ENCODE assay signal across 31 cellular contexts in genomic region chr12:111074559-111074958, GRCh38. TPM values are rescaled to one million over a fixed set of nuclear protein-coding genes. Genes with fewer than 3 reads are reported as not detected.
DNase-seq lines count a peak whose midpoint lies in the region; ATAC-seq and TF ChIP-seq lines count a peak whose summit lies in the region.
"Had no signal": no experiment of that assay in that cellular context is flagged by ENCODE, and none has a peak within 500 bp of the region (broad histone marks: within the 10 kb centered on the region; RNA-seq: fewer than 3 reads in every experiment).

No MANE protein-coding gene starts in this region.

- no peaks in the 10 kb centered on the region for H3K9me3 Mint-ChIP-seq in GM23338
- no peaks in the 10 kb centered on the region for H3K9me3 Mint-ChIP-seq in activated CD8-positive, alpha-beta T cell treated with anti-CD3 and anti-CD28 coated beads, Interleukin-2, amount 10 ng/mL, durations not matched to agents 7 days and 5 days (ENCODE audit: insufficient read depth)
- H3K9me3 Mint-ChIP-seq: activated B cell treated with CpG ODN at 0.5 μM for 24 hours had no signal

- H3K79me2 ChIP-seq in GM23338 (replicated peaks; ENCODE audit: insufficient read depth) = peaks cover 13% of the 10 kb centered on the region

- H4K20me1 ChIP-seq in BLaER1 (no peaks in the 10 kb centered on the region), GM23338 (replicated peaks; ENCODE audit: insufficient read depth) (peaks cover 6% of the 10 kb centered on the region; the same call in 1 of the 2 replicates)

- no peaks in the 10 kb centered on the region for H3K9me2 ChIP-seq in GM23338 (ENCODE audit: insufficient read depth)

- H3K27me3 Mint-ChIP-seq in GM23338 (ENCODE audit: insufficient read depth, low read depth, poor library complexity) = peaks cover 10% of the 10 kb centered on the region
- peaks cover 11% of the 10 kb centered on the region for H3K27me3 Mint-ChIP-seq in activated CD8-positive, alpha-beta T cell treated with anti-CD3 and anti-CD28 coated beads, Interleukin-2, amount 10 ng/mL, durations not matched to agents 7 days and 5 days (ENCODE audit: low read depth)

- CTCF ChIA-PET in activated CD8-positive, alpha-beta T cell treated with anti-CD3 and anti-CD28 coated beads, Interleukin-2, amount 10 ng/mL, durations not matched to agents 7 days and 5 days (lab: Charles Lee) = no interaction called here

- 0 out of 2 replicates have a peak overlapping the region, but pooled peaks have one; percentile 40 for H3K9ac ChIP-seq in BLaER1

- H2AFZ ChIP-seq in GM23338 = no peak overlapping the region

- peaks cover 10% of the 10 kb centered on the region for H3K4me1 ChIP-seq in BLaER1
- peaks cover 10% of the 10 kb centered on the region for H3K4me1 ChIP-seq in GM23338 (ENCODE audit: insufficient read depth)
- H3K4me1 ChIP-seq: gastrocnemius medialis had no signal

- no peak overlapping the region for H3K4me3 ChIP-seq in BLaER1
- H3K4me3 ChIP-seq in GM23338 = no peak overlapping the region
- H3K4me3 ChIP-seq: dorsolateral prefrontal cortex, gastrocnemius medialis had no signal

- no peak overlapping the region for H3K4me3 Mint-ChIP-seq in GM23338
- no peak overlapping the region for H3K4me3 Mint-ChIP-seq in activated CD8-positive, alpha-beta T cell treated with anti-CD3 and anti-CD28 coated beads, Interleukin-2, amount 10 ng/mL, durations not matched to agents 7 days and 5 days
- H3K4me3 Mint-ChIP-seq: activated B cell treated with CpG ODN at 0.5 μM for 24 hours, immature natural killer cell, naive B cell had no signal

- POLR2A ChIA-PET in activated CD8-positive, alpha-beta T cell treated with anti-CD3 and anti-CD28 coated beads, Interleukin-2, amount 10 ng/mL, durations not matched to agents 7 days and 5 days (lab: Charles Lee) = no interaction called here

- peak overlapping the region; percentile 47; the same call in 1 of the 2 replicates for H3K27ac ChIP-seq in BLaER1
- no peak overlapping the region for H3K27ac ChIP-seq in GM23338 (ENCODE audit: low read depth)
- H3K27ac ChIP-seq: dorsolateral prefrontal cortex, gastrocnemius medialis had no signal

- H3K27me3 ChIP-seq in BLaER1 (no peaks in the 10 kb centered on the region), GM23338 (ENCODE audit: insufficient read depth) (no peaks in the 10 kb centered on the region)

- H3F3A ChIP-seq in GM23338 (replicated peaks; ENCODE audit: low read depth) = 0 out of 2 replicates have a peak, but pooled peaks cover 6% of the 10 kb centered on the region

- H3K4me2 ChIP-seq in BLaER1 (peak overlapping the region; percentile 50), GM23338 (0 out of 2 replicates have a peak overlapping the region, but pooled peaks have one; percentile 26)

- H3K9me3 ChIP-seq in BLaER1 = no peaks in the 10 kb centered on the region
- H3K9me3 ChIP-seq: gastrocnemius medialis had no signal

- no peaks in the 10 kb centered on the region for H3K36me3 Mint-ChIP-seq in GM23338 (ENCODE audit: low read depth)
- H3K36me3 Mint-ChIP-seq in activated CD8-positive, alpha-beta T cell treated with anti-CD3 and anti-CD28 coated beads, Interleukin-2, amount 10 ng/mL, durations not matched to agents 7 days and 5 days (ENCODE audit: low read depth) = no peaks in the 10 kb centered on the region
- H3K36me3 Mint-ChIP-seq: immature natural killer cell, naive B cell had no signal

- no peak overlapping the region for H3K27ac Mint-ChIP-seq in GM23338
- peak overlapping the region; percentile 65 for H3K27ac Mint-ChIP-seq in activated CD8-positive, alpha-beta T cell treated with anti-CD3 and anti-CD28 coated beads, Interleukin-2, amount 10 ng/mL, durations not matched to agents 7 days and 5 days
- H3K27ac Mint-ChIP-seq: activated B cell treated with CpG ODN at 0.5 μM for 24 hours, immature natural killer cell, naive B cell had no signal

- ATAC-seq in GM23338 (no peak), HG02970 (IDR thresholded peaks at IDR 0.05; ENCODE audit: low FRiP score, unreplicated experiment) (no peak), HG02840 (IDR thresholded peaks at IDR 0.05; ENCODE audit: low FRiP score, unreplicated experiment) (no peak)
- peak; percentile 47 for ATAC-seq in activated CD8-positive, alpha-beta T cell treated with anti-CD3 and anti-CD28 coated beads, Interleukin-2, amount 10 ng/mL, durations not matched to agents 7 days and 5 days
- ATAC-seq: gastrocnemius medialis, left colon had no signal

- H3K36me3 ChIP-seq in BLaER1 = no peaks in the 10 kb centered on the region
- no peaks in the 10 kb centered on the region for H3K36me3 ChIP-seq in GM23338 (ENCODE audit: insufficient read depth)
- H3K36me3 ChIP-seq: gastrocnemius medialis had no signal

- H3K4me1 Mint-ChIP-seq in GM23338 = peaks cover 46% of the 10 kb centered on the region
- peaks cover 19% of the 10 kb centered on the region for H3K4me1 Mint-ChIP-seq in activated CD8-positive, alpha-beta T cell treated with anti-CD3 and anti-CD28 coated beads, Interleukin-2, amount 10 ng/mL, durations not matched to agents 7 days and 5 days (ENCODE audit: low read depth)
- H3K4me1 Mint-ChIP-seq: activated B cell treated with CpG ODN at 0.5 μM for 24 hours, immature natural killer cell, naive B cell had no signal

- DNase-seq in GM23338 (ENCODE audit: low spot score) (no peak), mucosa of gallbladder (ENCODE audit: low spot score) (peak; percentile 28), NCI-H2107 treated with DMSO at 0.1 percent for 48 hours (lab: John Stamatoyannopoulos, UW; ENCODE audit: unreplicated experiment) (no peak), hepatic stellate cell (ENCODE audit: low spot score) (no peak)
- peak; percentile 45 for DNase-seq in activated CD8-positive, alpha-beta T cell treated with anti-CD3 and anti-CD28 coated beads, Interleukin-2, amount 10 ng/mL, durations not matched to agents 7 days and 5 days
- DNase-seq: ACHN; activated B cell treated with CpG ODN at 0.5 μM for 24 hours; activated CD4-positive, alpha-beta T cell treated with anti-CD3 and anti-CD28 coated beads, Interleukin-2, amount 50 U/mL, for 48 hours; DND-41; dorsolateral prefrontal cortex; gastrocnemius medialis; H7; hippocampal formation; immature natural killer cell; KG1; left colon; MM.1S; naive B cell; NCI-H146; NCI-H524 treated with DMSO at 0.1 percent for 48 hours; occipital lobe; SHP77 treated with DMSO at 0.1 percent for 48 hours; small intestine; stimulated activated CD4-positive, alpha-beta T cell treated with anti-CD3 and anti-CD28 coated beads, Interleukin-1b, Interleukin-23, amount 100 ng/mL, for 48 hours; stimulated activated CD8-positive, alpha-beta memory T cell treated with anti-CD3 and anti-CD28 coated beads, Interleukin-4, amount 100 ng/mL, for 48 hours; SW 1271 had no signal

- TF ChIP-seq CTCF in GM23338 (conservative IDR thresholded peaks at IDR 0.05; ENCODE audit: low read depth in 2 of 2) = no peak

TF ChIP-seq in GM23338, 12 proteins besides CTCF, POLR2A, EP300 and RAD21 (continues in another document):
- no peak for TF ChIP-seq JUNB (IDR thresholded peaks at IDR 0.05; ENCODE audit: unreplicated experiment)
- TF ChIP-seq ZNF331 (CRISPR knock-in tag; IDR thresholded peaks at IDR 0.05; ENCODE audit: low read depth) = no peak
- TF ChIP-seq ETS1 (IDR thresholded peaks at IDR 0.05) = no peak
- no peak for TF ChIP-seq CREB1 (CRISPR knock-in tag; IDR thresholded peaks at IDR 0.05; ENCODE audit: low read depth)
- no peak for TF ChIP-seq STAT1 (IDR thresholded peaks at IDR 0.05; ENCODE audit: unreplicated experiment)

RNA-seq across cellular contexts. Expression of gene CUX2, which starts 40.6 kb away (rescaled TPM):
- total RNA-seq in GM23338 (2014; rRNA removed; shearing (Covaris generic)) = 4.4 and 4.5 TPM in 2 replicates
- 1.7 and 2.5 TPM in 2 replicates for polyA plus RNA-seq in GM23338 (2016; fragmentation: Nextera tagmentation; extraction: Ambion mirVana)
- 1 to 10 TPM; 1.1 to 1.3 TPM for total RNA-seq in activated CD8-positive, alpha-beta T cell treated with anti-CD3 and anti-CD28 coated beads, Interleukin-2, amount 10 ng/mL, durations not matched to agents 7 days and 5 days
- 0.60 TPM for total RNA-seq in mucosa of gallbladder
- total RNA-seq: activated B cell treated with CpG ODN at 0.5 μM for 24 hours, renal cortical epithelial cell had no signal
- polyA plus RNA-seq: BJ, immature natural killer cell had no signal

Comparison
In these comparisons a context has a peak if more than half of its experiments do, and no peak if none do; other contexts are left out.
1. DNase-seq: peak in activated CD8-positive, alpha-beta T cell treated with anti-CD3 and anti-CD28 coated beads, Interleukin-2, amount 10 ng/mL, durations not matched to agents 7 days and 5 days (single experiment) and mucosa of gallbladder (single experiment); none in GM23338 (single experiment), NCI-H2107 treated with DMSO at 0.1 percent for 48 hours (single experiment) and hepatic stellate cell (single experiment).